In genomic region chr7:106448992-106449859, GRCh38 we compare ENCODE assay signal across 20 cellular contexts.
DNase-seq lines count a peak whose midpoint lies in the region; ATAC-seq and TF ChIP-seq lines count a peak whose summit lies in the region.
"Had no signal": no experiment of that assay in that cellular context is flagged by ENCODE, and none has a peak within 500 bp of the region (broad histone marks: within the 10 kb centered on the region; RNA-seq: fewer than 3 reads in every experiment).

No MANE protein-coding gene starts in this region.

- peaks cover 13% of the 10 kb centered on the region for H3K27me3 Mint-ChIP-seq in activated T-cell treated with anti-CD3 and anti-CD28 coated beads, Interleukin-2, amount 50 U/mL, for 24 hours
- peaks cover 15% of the 10 kb centered on the region for H3K27me3 Mint-ChIP-seq in activated naive CD8-positive, alpha-beta T cell treated with anti-CD3 and anti-CD28 coated beads, Interleukin-2, amount 50 U/mL, for 24 hours

- intact Hi-C loops in mucosa of descending colon (cut with DNase I, micrococcal nuclease): no loop called here
- intact Hi-C loops in lower leg skin (cut with DNase I; ENCODE audit: low total_unique reads): no loop called here

- ATAC-seq in activated naive CD8-positive, alpha-beta T cell treated with anti-CD3 and anti-CD28 coated beads, Interleukin-2, amount 50 U/mL, for 24 hours: peak; percentile 46
- peak; percentile 13 for ATAC-seq in mucosa of descending colon
- ATAC-seq in HG02610 (IDR thresholded peaks at IDR 0.05; ENCODE audit: unreplicated experiment): no peak

- H3K4me3 ChIP-seq in mucosa of descending colon (no peak overlapping the region), lower leg skin (ENCODE audit: low read depth, poor library complexity, severe bottlenecking) (no peak overlapping the region)

- no peaks in the 10 kb centered on the region for H3K36me3 ChIP-seq in mucosa of descending colon (ENCODE audit: low read depth)
- H3K36me3 ChIP-seq: brain microvascular endothelial cell had no signal

- WGBS in lower leg skin, 2 donors: 58 to 63% methylated on average over 7 of the region's 7 CpGs

- peak overlapping the region; percentile 77 for H3K27ac Mint-ChIP-seq in activated T-cell treated with anti-CD3 and anti-CD28 coated beads, Interleukin-2, amount 50 U/mL, for 24 hours
- no peak overlapping the region for H3K27ac Mint-ChIP-seq in activated naive CD8-positive, alpha-beta T cell treated with anti-CD3 and anti-CD28 coated beads, Interleukin-2, amount 50 U/mL, for 24 hours
- H3K27ac Mint-ChIP-seq: activated naive CD8-positive, alpha-beta T cell treated with anti-CD3 and anti-CD28 coated beads, Interleukin-2, amount 10 ng/mL, durations not matched to agents 7 days and 5 days; CD4-positive, alpha-beta memory T cell had no signal

- H3K4me1 Mint-ChIP-seq in activated T-cell treated with anti-CD3 and anti-CD28 coated beads, Interleukin-2, amount 50 U/mL, for 24 hours (ENCODE audit: low read depth): peaks cover 29% of the 10 kb centered on the region
- H3K4me1 Mint-ChIP-seq in activated naive CD8-positive, alpha-beta T cell treated with anti-CD3 and anti-CD28 coated beads, Interleukin-2, amount 50 U/mL, for 24 hours: peaks cover 19% of the 10 kb centered on the region
- H3K4me1 Mint-ChIP-seq: activated naive CD8-positive, alpha-beta T cell treated with anti-CD3 and anti-CD28 coated beads, Interleukin-2, amount 10 ng/mL, durations not matched to agents 7 days and 5 days; CD4-positive, alpha-beta memory T cell had no signal

- H3K4me1 ChIP-seq in mucosa of descending colon (ENCODE audit: low read depth): no peaks in the 10 kb centered on the region

- H3K9me3 ChIP-seq in mucosa of descending colon: peaks cover 8% of the 10 kb centered on the region

- no peak for TF ChIP-seq POLR2A in lower leg skin (IDR thresholded peaks at IDR 0.05)

- peaks cover 14% of the 10 kb centered on the region for H3K36me3 Mint-ChIP-seq in activated T-cell treated with anti-CD3 and anti-CD28 coated beads, Interleukin-2, amount 50 U/mL, for 24 hours (ENCODE audit: low read depth)
- H3K36me3 Mint-ChIP-seq in activated naive CD8-positive, alpha-beta T cell treated with anti-CD3 and anti-CD28 coated beads, Interleukin-2, amount 50 U/mL, for 24 hours (ENCODE audit: low read depth): peaks cover 31% of the 10 kb centered on the region
- H3K36me3 Mint-ChIP-seq: CD4-positive, alpha-beta memory T cell had no signal

- TF ChIP-seq CTCF in mucosa of descending colon (IDR thresholded peaks at IDR 0.05) (no peak), lower leg skin (IDR thresholded peaks at IDR 0.05) (no peak)

- DNase-seq in activated T-cell treated with anti-CD3 and anti-CD28 coated beads, Interleukin-2, amount 50 U/mL, for 24 hours: no peak
- no peak for DNase-seq in activated T-cell treated with anti-CD3 and anti-CD28 coated beads, Interleukin-2, amount 50 U/mL, for 1 hour
- DNase-seq in EH (ENCODE audit: low read depth) (peak; percentile 6), mucosa of descending colon (no peak), lower leg skin (ENCODE audit: low spot score in 2 of 2) (no peak), ureter (ENCODE audit: low spot score) (no peak)
- no peak for DNase-seq in activated naive CD8-positive, alpha-beta T cell treated with anti-CD3 and anti-CD28 coated beads, Interleukin-2, amount 50 U/mL, for 24 hours
- DNase-seq: ACHN; activated naive CD8-positive, alpha-beta T cell treated with anti-CD3 and anti-CD28 coated beads, Interleukin-2, amount 10 ng/mL, durations not matched to agents 7 days and 5 days; brain microvascular endothelial cell; CD4-positive, alpha-beta memory T cell; cortex of kidney; HCEC 1CT; KBM-7; NCI-H1048; NCI-H2081; NCI-H526; stimulated activated CD4-positive, alpha-beta T cell treated with anti-CD3 and anti-CD28 coated beads, Interleukin-12 subunit alpha, Interleukin-12 subunit beta, amount 100 ng/mL, for 4 hours; trophoblast cell had no signal

- no peak overlapping the region for H3K4me3 Mint-ChIP-seq in activated T-cell treated with anti-CD3 and anti-CD28 coated beads, Interleukin-2, amount 50 U/mL, for 24 hours
- no peak overlapping the region for H3K4me3 Mint-ChIP-seq in activated naive CD8-positive, alpha-beta T cell treated with anti-CD3 and anti-CD28 coated beads, Interleukin-2, amount 50 U/mL, for 24 hours
- H3K4me3 Mint-ChIP-seq: activated naive CD8-positive, alpha-beta T cell treated with anti-CD3 and anti-CD28 coated beads, Interleukin-2, amount 10 ng/mL, durations not matched to agents 7 days and 5 days; CD4-positive, alpha-beta memory T cell had no signal

- peaks cover 30% of the 10 kb centered on the region for H3K9me3 Mint-ChIP-seq in activated T-cell treated with anti-CD3 and anti-CD28 coated beads, Interleukin-2, amount 50 U/mL, for 24 hours
- H3K9me3 Mint-ChIP-seq in activated naive CD8-positive, alpha-beta T cell treated with anti-CD3 and anti-CD28 coated beads, Interleukin-2, amount 50 U/mL, for 24 hours: peaks cover 40% of the 10 kb centered on the region
